In the genomic region with DNA sequence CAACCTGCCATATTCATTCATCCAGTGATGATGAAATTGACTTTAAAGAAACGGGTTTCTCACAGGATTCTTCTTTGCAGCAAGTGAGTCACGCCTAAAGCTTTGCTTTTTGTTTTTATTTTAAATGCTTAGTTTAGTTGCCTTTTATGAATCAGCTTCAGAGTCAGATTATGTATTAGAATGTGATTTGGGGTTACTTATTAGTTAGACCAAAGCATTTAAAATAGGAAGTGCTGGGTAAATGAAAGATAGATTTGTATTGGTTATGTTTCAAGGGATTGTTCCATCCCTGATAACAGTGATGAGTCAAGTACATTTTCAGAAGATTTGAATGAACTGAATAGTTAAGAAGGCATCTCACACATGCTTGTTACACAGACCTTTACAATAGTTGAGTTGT, we compare ENCODE assay signal across 13 cellular contexts.
A peak's percentile ranks its signal among the peaks of the same experiment; 100 is the strongest.
DNase-seq lines count a peak whose midpoint lies in the region; FAIRE-seq and TF ChIP-seq lines count a peak whose summit lies in the region.
"Had no signal": no experiment of that assay in that cellular context is flagged by ENCODE, and none has a peak within 500 bp of the region (broad histone marks: within the 10 kb centered on the region; RNA-seq: fewer than 3 reads in every experiment).

No MANE protein-coding gene starts in this region.

- in situ Hi-C loops in Caki2 (cut with HindIII; ENCODE audit: low pct_unique_long_range_greater_than_20kb, low sequenced_read_pairs): no loop called here

- no peaks in the 10 kb centered on the region for H3K9me3 Mint-ChIP-seq in osteocyte (ENCODE audit: unreplicated experiment)
- H3K9me3 Mint-ChIP-seq: immature natural killer cell; naive thymus-derived CD4-positive, alpha-beta T cell; T-helper 2 cell treated with Interferon-gamma antibody and Interleukin-4, amounts not matched to agents 5 μg/mL and 100 μg/mL, for 36 hours had no signal

- H3K4me3 ChIP-seq in epithelial cell of proximal tubule (ENCODE audit: low read depth, low read length): no peak overlapping the region
- H3K4me3 ChIP-seq: tibial nerve had no signal

- TF ChIP-seq CTCF in epithelial cell of proximal tubule (conservative IDR thresholded peaks at IDR 0.05; ENCODE audit: low read depth, low read length) (no peak), osteocyte (IDR thresholded peaks at IDR 0.05) (no peak)

- peaks cover 33% of the 10 kb centered on the region for H3K4me1 Mint-ChIP-seq in osteocyte (ENCODE audit: unreplicated experiment)

- peak; percentile 42 for DNase-seq in Caki2 (ENCODE audit: low read depth)
- peak; percentile 14 for DNase-seq in RCC 7860 (ENCODE audit: low spot score)
- DNase-seq in epithelial cell of proximal tubule (ENCODE audit: low read depth): peak; percentile 16
- DNase-seq in osteocyte (ENCODE audit: extremely low spot score, unreplicated experiment): no peak
- DNase-seq in erythroblast (lab: John Stamatoyannopoulos, UW): no peak
- no peak for DNase-seq in NCI-H187 treated with DMSO at 0.1 percent for 48 hours (lab: John Stamatoyannopoulos, UW)
- no peak for DNase-seq in NCI-H82 (lab: John Stamatoyannopoulos, UW)
- DNase-seq in activated effector memory CD4-positive, alpha-beta T cell treated with Interleukin-2 at 50 U/mL for 16 hours: no peak
- DNase-seq: immature natural killer cell; naive thymus-derived CD4-positive, alpha-beta T cell had no signal

- no peaks in the 10 kb centered on the region for H3K27me3 Mint-ChIP-seq in osteocyte (ENCODE audit: unreplicated experiment)
- H3K27me3 Mint-ChIP-seq: naive thymus-derived CD4-positive, alpha-beta T cell had no signal

- H3K4me3 Mint-ChIP-seq in osteocyte (ENCODE audit: unreplicated experiment): no peak overlapping the region
- H3K4me3 Mint-ChIP-seq: immature natural killer cell; naive thymus-derived CD4-positive, alpha-beta T cell; T-helper 2 cell treated with Interferon-gamma antibody and Interleukin-4, amounts not matched to agents 5 μg/mL and 100 μg/mL, for 36 hours had no signal

- TF ChIP-seq POLR2A in erythroblast (IDR thresholded peaks at IDR 0.05; ENCODE audit: low read length): no peak

- peak overlapping the region; percentile 81 for H3K27ac Mint-ChIP-seq in osteocyte (ENCODE audit: unreplicated experiment)

- H3K36me3 Mint-ChIP-seq in osteocyte (ENCODE audit: unreplicated experiment): peaks cover 42% of the 10 kb centered on the region

- no peak for FAIRE-seq in RCC 7860 (lab: Jason Lieb, UNC)
- FAIRE-seq: endometrium had no signal

Comparison
In these comparisons a context has a peak if more than half of its experiments do, and no peak if none do; other contexts are left out.
1. DNase-seq: peak in Caki2 (single experiment), RCC 7860 (single experiment) and epithelial cell of proximal tubule (single experiment); none in osteocyte (single experiment), erythroblast (0 of 2), NCI-H187 treated with DMSO at 0.1 percent for 48 hours (single experiment), NCI-H82 (single experiment) and activated effector memory CD4-positive, alpha-beta T cell treated with Interleukin-2 at 50 U/mL for 16 hours (single experiment).